In the genomic region with DNA sequence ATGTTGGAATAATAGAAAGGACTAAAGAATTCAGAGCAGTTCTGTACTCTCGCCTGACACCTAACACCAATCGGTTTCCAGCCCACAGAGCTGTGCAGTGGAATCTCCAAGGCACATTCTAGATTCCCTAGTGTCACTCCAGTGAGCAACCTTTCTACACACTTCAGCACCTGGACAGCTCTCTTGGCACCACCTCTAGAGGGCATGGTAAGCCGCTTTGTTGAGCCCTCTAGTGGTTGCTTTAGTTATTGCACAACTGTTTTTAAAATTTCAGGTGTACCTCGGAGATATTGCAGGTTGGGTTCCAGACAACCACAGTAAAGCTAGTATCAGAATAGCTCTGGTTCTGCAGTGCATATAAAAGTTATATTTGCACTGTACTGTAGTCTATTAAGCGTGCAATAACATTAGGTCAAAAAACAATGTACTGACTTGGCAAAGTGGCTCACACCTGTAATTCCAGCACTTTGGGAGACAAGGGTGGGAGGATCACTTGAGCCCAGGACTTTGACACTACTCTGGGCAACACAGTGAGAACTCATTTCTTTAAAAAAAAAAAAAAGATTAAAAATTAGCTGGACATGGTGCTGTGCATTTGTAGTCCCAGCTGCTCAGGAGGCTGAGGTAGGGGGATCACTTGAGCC, we compare ENCODE assay signal across 8 cellular contexts. TPM values are rescaled to one million over a fixed set of nuclear protein-coding genes. Genes with fewer than 3 reads are reported as not detected.
A peak's percentile ranks its signal among the peaks of the same experiment; 100 is the strongest.
DNase-seq lines count a peak whose midpoint lies in the region; ATAC-seq and TF ChIP-seq lines count a peak whose summit lies in the region.

No MANE protein-coding gene starts in this region.

- no peak overlapping the region for H3K9ac ChIP-seq in liver (ENCODE audit: low read depth in 1 of 2, low read length in 2 of 2)

- H3K27ac Mint-ChIP-seq in activated CD4-positive, alpha-beta T cell treated with anti-CD3 and anti-CD28 coated beads for 36 hours, result no peak overlapping the region

- no peaks in the 10 kb centered on the region for H3K9me3 Mint-ChIP-seq in activated CD4-positive, alpha-beta T cell treated with anti-CD3 and anti-CD28 coated beads for 36 hours (ENCODE audit: low read depth)

- H3K27ac ChIP-seq in C4-2B (no peak overlapping the region), liver (ENCODE audit: low read depth in 1 of 2, low read length in 2 of 2) (no peak overlapping the region)

- CTCF ChIA-PET in activated CD4-positive, alpha-beta T cell treated with anti-CD3 and anti-CD28 coated beads for 36 hours (lab: Charles Lee), result interaction anchor here (0.5 to 1.7 kb wide), 17 partner anchors 9 to 1909 kb away, joined by 3 to 7 read pairs (median 4); no protein-coding TSS in a partner anchor

- no peaks in the 10 kb centered on the region for H3K4me1 ChIP-seq in liver (ENCODE audit: control insufficient read depth in 4 of 4, insufficient read depth in 4 of 4, low read length in 3 of 4)

- POLR2A ChIA-PET in activated CD4-positive, alpha-beta T cell treated with anti-CD3 and anti-CD28 coated beads for 36 hours (lab: Charles Lee), result interaction anchor here (0.6 kb wide), 1 partner anchor 305 kb away, joined by 6 read pairs; no protein-coding TSS in a partner anchor

- H3K9me3 ChIP-seq in liver (ENCODE audit: control insufficient read depth in 4 of 4, low read length in 3 of 4), result no peaks in the 10 kb centered on the region

- TF ChIP-seq CTCF in C4-2B (conservative IDR thresholded peaks at IDR 0.05) (peak; percentile 90), choroid plexus epithelial cell (conservative IDR thresholded peaks at IDR 0.05; ENCODE audit: low read depth, low read length) (peak; percentile 97), liver (IDR thresholded peaks at IDR 0.05; ENCODE audit: low read depth, low read length, missing input control) (peak; percentile 88)

- peak; percentile 66 for DNase-seq in GM19238 (ENCODE audit: insufficient read length, low spot score)
- peak; percentile 77 for DNase-seq in NCI-H510A treated with DMSO at 0.1 percent for 48 hours (lab: John Stamatoyannopoulos, UW)
- peak; percentile 83 for DNase-seq in activated CD4-positive, alpha-beta T cell treated with anti-CD3 and anti-CD28 coated beads for 36 hours
- peak; percentile 90 for DNase-seq in choroid plexus epithelial cell (ENCODE audit: low read depth)
- peak; percentile 12 to 42 (median 40) for DNase-seq in stimulated activated CD4-positive, alpha-beta T cell treated with anti-CD3 and anti-CD28 coated beads, TNF-alpha, amount 100 ng/mL, for 4 hours (ENCODE audit: low read depth in 3 of 3)

- H3K36me3 ChIP-seq in liver (ENCODE audit: control insufficient read depth in 4 of 4, insufficient read depth in 3 of 4, low read depth in 1 of 4, low read length in 3 of 4), result no peaks in the 10 kb centered on the region

- TF ChIP-seq RAD21 in liver (IDR thresholded peaks at IDR 0.05), result peak; percentile 88 to 89

- peaks cover 0 to 5% (median 0%) of the 10 kb centered on the region in 4 donors for H3K27me3 ChIP-seq in liver (ENCODE audit: control insufficient read depth in 4 of 4, insufficient read depth in 4 of 4, low read length in 3 of 4)

- no peak overlapping the region for H3K4me3 Mint-ChIP-seq in activated CD4-positive, alpha-beta T cell treated with anti-CD3 and anti-CD28 coated beads for 36 hours

- no peaks in the 10 kb centered on the region for H3K36me3 Mint-ChIP-seq in activated CD4-positive, alpha-beta T cell treated with anti-CD3 and anti-CD28 coated beads for 36 hours (ENCODE audit: low read depth)

- peaks cover 16% of the 10 kb centered on the region for H3K27me3 Mint-ChIP-seq in activated CD4-positive, alpha-beta T cell treated with anti-CD3 and anti-CD28 coated beads for 36 hours

- WGBS in liver, result 2% methylated on average over 5 of the region's 5 CpGs

- H3K4me3 ChIP-seq in choroid plexus epithelial cell (ENCODE audit: low read depth, low read length), result no peak overlapping the region
- no peak overlapping the region for H3K4me3 ChIP-seq in liver (ENCODE audit: low read depth in 1 of 3, low read length in 3 of 3)

- intact Hi-C loops in activated CD4-positive, alpha-beta T cell treated with anti-CD3 and anti-CD28 coated beads for 36 hours (cut with DNase I, micrococcal nuclease), result loop anchor here (1.0 kb wide), 1 partner anchor 154 kb away; no protein-coding TSS in a partner anchor

- no peaks in the 10 kb centered on the region for H3K4me1 Mint-ChIP-seq in activated CD4-positive, alpha-beta T cell treated with anti-CD3 and anti-CD28 coated beads for 36 hours

- ATAC-seq in HG03342 (IDR thresholded peaks at IDR 0.05; ENCODE audit: unreplicated experiment), result peak; percentile 95
- peak; percentile 86 for ATAC-seq in activated CD4-positive, alpha-beta T cell treated with anti-CD3 and anti-CD28 coated beads for 36 hours

TF ChIP-seq in liver, 16 proteins besides CTCF, POLR2A, EP300 and RAD21:
- no peak for TF ChIP-seq HNF4G (IDR thresholded peaks at IDR 0.05)
- TF ChIP-seq FOXA2 (IDR thresholded peaks at IDR 0.05), result no peak
- TF ChIP-seq, protein P1, sequence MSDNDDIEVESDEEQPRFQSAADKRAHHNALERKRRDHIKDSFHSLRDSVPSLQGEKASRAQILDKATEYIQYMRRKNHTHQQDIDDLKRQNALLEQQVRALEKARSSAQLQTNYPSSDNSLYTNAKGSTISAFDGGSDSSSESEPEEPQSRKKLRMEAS (IDR thresholded peaks at IDR 0.05), result peak; percentile 25
- no peak for TF ChIP-seq EGR1 (IDR thresholded peaks at IDR 0.05; ENCODE audit: low read depth in 2 of 2)
- TF ChIP-seq NR2F2 (IDR thresholded peaks at IDR 0.05), result no peak
- TF ChIP-seq GABPA (IDR thresholded peaks at IDR 0.05 in 1 of 2, conservative IDR thresholded peaks at IDR 0.05 in 1 of 2), result no peak
- TF ChIP-seq, protein P2, sequence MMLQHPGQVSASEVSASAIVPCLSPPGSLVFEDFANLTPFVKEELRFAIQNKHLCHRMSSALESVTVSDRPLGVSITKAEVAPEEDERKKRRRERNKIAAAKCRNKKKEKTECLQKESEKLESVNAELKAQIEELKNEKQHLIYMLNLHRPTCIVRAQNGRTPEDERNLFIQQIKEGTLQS (IDR thresholded peaks at IDR 0.05), result no peak
- TF ChIP-seq YY1 (IDR thresholded peaks at IDR 0.05), result no peak
- no peak for TF ChIP-seq JUND (IDR thresholded peaks at IDR 0.05)
- TF ChIP-seq TAF1 (conservative IDR thresholded peaks at IDR 0.05), result no peak
- TF ChIP-seq, protein P3, sequence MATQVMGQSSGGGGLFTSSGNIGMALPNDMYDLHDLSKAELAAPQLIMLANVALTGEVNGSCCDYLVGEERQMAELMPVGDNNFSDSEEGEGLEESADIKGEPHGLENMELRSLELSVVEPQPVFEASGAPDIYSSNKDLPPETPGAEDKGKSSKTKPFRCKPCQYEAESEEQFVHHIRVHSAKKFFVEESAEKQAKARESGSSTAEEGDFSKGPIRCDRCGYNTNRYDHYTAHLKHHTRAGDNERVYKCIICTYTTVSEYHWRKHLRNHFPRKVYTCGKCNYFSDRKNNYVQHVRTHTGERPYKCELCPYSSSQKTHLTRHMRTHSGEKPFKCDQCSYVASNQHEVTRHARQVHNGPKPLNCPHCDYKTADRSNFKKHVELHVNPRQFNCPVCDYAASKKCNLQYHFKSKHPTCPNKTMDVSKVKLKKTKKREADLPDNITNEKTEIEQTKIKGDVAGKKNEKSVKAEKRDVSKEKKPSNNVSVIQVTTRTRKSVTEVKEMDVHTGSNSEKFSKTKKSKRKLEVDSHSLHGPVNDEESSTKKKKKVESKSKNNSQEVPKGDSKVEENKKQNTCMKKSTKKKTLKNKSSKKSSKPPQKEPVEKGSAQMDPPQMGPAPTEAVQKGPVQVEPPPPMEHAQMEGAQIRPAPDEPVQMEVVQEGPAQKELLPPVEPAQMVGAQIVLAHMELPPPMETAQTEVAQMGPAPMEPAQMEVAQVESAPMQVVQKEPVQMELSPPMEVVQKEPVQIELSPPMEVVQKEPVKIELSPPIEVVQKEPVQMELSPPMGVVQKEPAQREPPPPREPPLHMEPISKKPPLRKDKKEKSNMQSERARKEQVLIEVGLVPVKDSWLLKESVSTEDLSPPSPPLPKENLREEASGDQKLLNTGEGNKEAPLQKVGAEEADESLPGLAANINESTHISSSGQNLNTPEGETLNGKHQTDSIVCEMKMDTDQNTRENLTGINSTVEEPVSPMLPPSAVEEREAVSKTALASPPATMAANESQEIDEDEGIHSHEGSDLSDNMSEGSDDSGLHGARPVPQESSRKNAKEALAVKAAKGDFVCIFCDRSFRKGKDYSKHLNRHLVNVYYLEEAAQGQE (IDR thresholded peaks at IDR 0.05), result peak; percentile 100
- TF ChIP-seq FOXA1 (IDR thresholded peaks at IDR 0.05), result no peak
- TF ChIP-seq, protein P4, sequence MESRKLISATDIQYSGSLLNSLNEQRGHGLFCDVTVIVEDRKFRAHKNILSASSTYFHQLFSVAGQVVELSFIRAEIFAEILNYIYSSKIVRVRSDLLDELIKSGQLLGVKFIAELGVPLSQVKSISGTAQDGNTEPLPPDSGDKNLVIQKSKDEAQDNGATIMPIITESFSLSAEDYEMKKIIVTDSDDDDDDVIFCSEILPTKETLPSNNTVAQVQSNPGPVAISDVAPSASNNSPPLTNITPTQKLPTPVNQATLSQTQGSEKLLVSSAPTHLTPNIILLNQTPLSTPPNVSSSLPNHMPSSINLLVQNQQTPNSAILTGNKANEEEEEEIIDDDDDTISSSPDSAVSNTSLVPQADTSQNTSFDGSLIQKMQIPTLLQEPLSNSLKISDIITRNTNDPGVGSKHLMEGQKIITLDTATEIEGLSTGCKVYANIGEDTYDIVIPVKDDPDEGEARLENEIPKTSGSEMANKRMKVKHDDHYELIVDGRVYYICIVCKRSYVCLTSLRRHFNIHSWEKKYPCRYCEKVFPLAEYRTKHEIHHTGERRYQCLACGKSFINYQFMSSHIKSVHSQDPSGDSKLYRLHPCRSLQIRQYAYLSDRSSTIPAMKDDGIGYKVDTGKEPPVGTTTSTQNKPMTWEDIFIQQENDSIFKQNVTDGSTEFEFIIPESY (IDR thresholded peaks at IDR 0.05), result no peak
- no peak for TF ChIP-seq HNF4A (conservative IDR thresholded peaks at IDR 0.05)
- no peak for TF ChIP-seq SP1 (IDR thresholded peaks at IDR 0.05)
- TF ChIP-seq RXRA (IDR thresholded peaks at IDR 0.05), result peak in 1 of 2 donors; percentile 42

RNA-seq across cellular contexts. Expression of a gene that starts 26.5 kb away (rescaled TPM):
- total RNA-seq in activated CD4-positive, alpha-beta T cell treated with anti-CD3 and anti-CD28 coated beads for 36 hours, result not detected
- under 1 TPM; 0.14 to 0.25 TPM for total RNA-seq in liver
- polyA plus RNA-seq in liver, result not detected

Comparison
In these comparisons a context has a peak if more than half of its experiments do, and no peak if none do; other contexts are left out.
1. DNase-seq: peak in every context shown above with its lines; median percentile 90 in choroid plexus epithelial cell; 83 in activated CD4-positive, alpha-beta T cell treated with anti-CD3 and anti-CD28 coated beads for 36 hours; 77 in NCI-H510A treated with DMSO at 0.1 percent for 48 hours; 66 in GM19238; 40 in stimulated activated CD4-positive, alpha-beta T cell treated with anti-CD3 and anti-CD28 coated beads, TNF-alpha, amount 100 ng/mL, for 4 hours.